38 cellular contexts compared by ENCODE assay signal in genomic region chr11:41437006-41437405, GRCh38. TPM values are rescaled to one million over a fixed set of nuclear protein-coding genes. Genes with fewer than 3 reads are reported as not detected.
"Had no signal": no experiment of that assay in that cellular context is flagged by ENCODE, and none has a peak within 500 bp of the region (broad histone marks: within the 10 kb centered on the region; RNA-seq: fewer than 3 reads in every experiment).

No MANE protein-coding gene starts in this region.

- H3K27me3 ChIP-seq: ascending aorta, cardiac muscle cell had no signal

- DNase-seq: activated CD4-positive, alpha-beta memory T cell treated with anti-CD3 and anti-CD28 coated beads, Interleukin-2, amount 10 ng/mL, durations not matched to agents 7 days and 5 days; activated CD4-positive, alpha-beta T cell treated with anti-CD3 and anti-CD28 coated beads for 1 hour; activated CD4-positive, alpha-beta T cell treated with anti-CD3 and anti-CD28 coated beads for 36 hours; activated CD4-positive, alpha-beta T cell treated with anti-CD3 and anti-CD28 coated beads for 48 hours; activated CD4-positive, alpha-beta T cell treated with anti-CD3 and anti-CD28 coated beads, Interleukin-2, amount 10 ng/mL, durations not matched to agents 7 days and 5 days; activated CD4-positive, alpha-beta T cell treated with anti-CD3 and anti-CD28 coated beads, Interleukin-2, amount 50 U/mL, for 48 hours; activated CD4-positive, CD25-positive, alpha-beta regulatory T cell; activated CD8-positive, alpha-beta memory T cell treated with anti-CD3 and anti-CD28 coated beads for 24 hours; activated CD8-positive, alpha-beta memory T cell treated with anti-CD3 and anti-CD28 coated beads, Interleukin-2, amount 10 ng/mL, durations not matched to agents 7 days and 5 days; activated CD8-positive, alpha-beta memory T cell treated with anti-CD3 and anti-CD28 coated beads, Interleukin-2, amount 50 U/mL, for 48 hours; activated CD8-positive, alpha-beta T cell treated with anti-CD3 and anti-CD28 coated beads, Interleukin-2, amount 10 ng/mL, durations not matched to agents 7 days and 5 days; activated effector memory CD4-positive, alpha-beta T cell treated with Interleukin-2 at 50 U/mL for 16 hours; activated gamma-delta T cell; activated naive CD4-positive, alpha-beta T cell treated with anti-CD3 and anti-CD28 coated beads, Interleukin-2, amount 10 ng/mL, durations not matched to agents 7 days and 5 days; activated naive CD4-positive, alpha-beta T cell treated with Interleukin-2 at 50 U/mL for 16 hours; activated naive CD8-positive, alpha-beta T cell treated with anti-CD3 and anti-CD28 coated beads, Interleukin-2, amount 10 ng/mL, durations not matched to agents 7 days and 5 days; activated naive CD8-positive, alpha-beta T cell treated with anti-CD3 and anti-CD28 coated beads, Interleukin-2, amount 50 U/mL, for 24 hours; activated T-cell treated with anti-CD3 and anti-CD28 coated beads, Interleukin-2, amount 50 U/mL, for 24 hours; activated T-cell treated with anti-CD3 and anti-CD28 coated beads, Interleukin-2, amount 50 U/mL, for 48 hours; amygdala; anterior cingulate cortex; caudate nucleus; cerebellar nuclear complex; T-helper 1 cell; T-helper 2 cell; T-helper 9 cell had no signal

- H3K36me3 ChIP-seq: ascending aorta, cardiac muscle cell had no signal

- H3K27ac Mint-ChIP-seq: activated CD4-positive, alpha-beta memory T cell treated with anti-CD3 and anti-CD28 coated beads, Interleukin-2, amount 10 ng/mL, durations not matched to agents 7 days and 5 days; activated CD4-positive, alpha-beta T cell treated with anti-CD3 and anti-CD28 coated beads for 36 hours; activated CD4-positive, alpha-beta T cell treated with anti-CD3 and anti-CD28 coated beads, Interleukin-2, amount 10 ng/mL, durations not matched to agents 7 days and 5 days; activated CD8-positive, alpha-beta memory T cell treated with anti-CD3 and anti-CD28 coated beads, Interleukin-2, amount 10 ng/mL, durations not matched to agents 7 days and 5 days; activated CD8-positive, alpha-beta T cell treated with anti-CD3 and anti-CD28 coated beads, Interleukin-2, amount 10 ng/mL, durations not matched to agents 7 days and 5 days; activated naive CD4-positive, alpha-beta T cell treated with anti-CD3 and anti-CD28 coated beads, Interleukin-2, amount 10 ng/mL, durations not matched to agents 7 days and 5 days; activated naive CD4-positive, alpha-beta T cell treated with anti-CD3 and anti-CD28 coated beads, Interleukin-2, amount 50 U/mL, for 24 hours; activated naive CD8-positive, alpha-beta T cell; activated naive CD8-positive, alpha-beta T cell treated with anti-CD3 and anti-CD28 coated beads, Interleukin-2, amount 10 ng/mL, durations not matched to agents 7 days and 5 days; activated naive CD8-positive, alpha-beta T cell treated with anti-CD3 and anti-CD28 coated beads, Interleukin-2, amount 50 U/mL, for 24 hours; activated T-cell treated with anti-CD3 and anti-CD28 coated beads, Interleukin-2, amount 50 U/mL, for 24 hours; activated T-helper 2 cell treated with anti-CD3 and anti-CD28 coated beads, Interferon-gamma antibody, Interleukin-2, Interleukin-4, amounts not matched to agents 10 μg/mL and 5 μg/mL and 100 μg/mL, durations not matched to agents 14 hours and 24 hours and 36 hours; brain; T-helper 1 cell treated with Interleukin-12 subunit alpha and Interleukin-12 subunit beta and Interleukin-4 antibody, amounts not matched to agents 30 μg/mL and 1 μg/mL, for 36 hours; T-helper 2 cell treated with Interferon-gamma antibody and Interleukin-4, amounts not matched to agents 5 μg/mL and 100 μg/mL, for 36 hours had no signal

- H3K4me1 ChIP-seq: ascending aorta had no signal

- H3K4me1 Mint-ChIP-seq: activated CD4-positive, alpha-beta memory T cell treated with anti-CD3 and anti-CD28 coated beads, Interleukin-2, amount 10 ng/mL, durations not matched to agents 7 days and 5 days; activated CD4-positive, alpha-beta T cell treated with anti-CD3 and anti-CD28 coated beads for 36 hours; activated CD4-positive, alpha-beta T cell treated with anti-CD3 and anti-CD28 coated beads, Interleukin-2, amount 10 ng/mL, durations not matched to agents 7 days and 5 days; activated CD8-positive, alpha-beta memory T cell treated with anti-CD3 and anti-CD28 coated beads, Interleukin-2, amount 10 ng/mL, durations not matched to agents 7 days and 5 days; activated naive CD4-positive, alpha-beta T cell treated with anti-CD3 and anti-CD28 coated beads, Interleukin-2, amount 10 ng/mL, durations not matched to agents 7 days and 5 days; activated naive CD4-positive, alpha-beta T cell treated with anti-CD3 and anti-CD28 coated beads, Interleukin-2, amount 50 U/mL, for 24 hours; activated naive CD8-positive, alpha-beta T cell treated with anti-CD3 and anti-CD28 coated beads, Interleukin-2, amount 10 ng/mL, durations not matched to agents 7 days and 5 days; activated naive CD8-positive, alpha-beta T cell treated with anti-CD3 and anti-CD28 coated beads, Interleukin-2, amount 50 U/mL, for 24 hours; central memory CD8-positive, alpha-beta T cell had no signal

- H3K27me3 Mint-ChIP-seq: activated CD4-positive, alpha-beta memory T cell treated with anti-CD3 and anti-CD28 coated beads, Interleukin-2, amount 10 ng/mL, durations not matched to agents 7 days and 5 days; activated CD4-positive, alpha-beta T cell treated with anti-CD3 and anti-CD28 coated beads for 36 hours; activated CD4-positive, alpha-beta T cell treated with anti-CD3 and anti-CD28 coated beads, Interleukin-2, amount 10 ng/mL, durations not matched to agents 7 days and 5 days; activated CD8-positive, alpha-beta memory T cell treated with anti-CD3 and anti-CD28 coated beads, Interleukin-2, amount 10 ng/mL, durations not matched to agents 7 days and 5 days; activated naive CD4-positive, alpha-beta T cell treated with anti-CD3 and anti-CD28 coated beads, Interleukin-2, amount 10 ng/mL, durations not matched to agents 7 days and 5 days; activated naive CD4-positive, alpha-beta T cell treated with anti-CD3 and anti-CD28 coated beads, Interleukin-2, amount 50 U/mL, for 24 hours; activated naive CD8-positive, alpha-beta T cell; activated naive CD8-positive, alpha-beta T cell treated with anti-CD3 and anti-CD28 coated beads, Interleukin-2, amount 10 ng/mL, durations not matched to agents 7 days and 5 days; activated naive CD8-positive, alpha-beta T cell treated with anti-CD3 and anti-CD28 coated beads, Interleukin-2, amount 50 U/mL, for 24 hours; activated T-cell treated with anti-CD3 and anti-CD28 coated beads, Interleukin-2, amount 50 U/mL, for 24 hours; brain; central memory CD8-positive, alpha-beta T cell had no signal

- H3K36me3 Mint-ChIP-seq: activated CD8-positive, alpha-beta memory T cell treated with anti-CD3 and anti-CD28 coated beads, Interleukin-2, amount 10 ng/mL, durations not matched to agents 7 days and 5 days; activated naive CD4-positive, alpha-beta T cell treated with anti-CD3 and anti-CD28 coated beads, Interleukin-2, amount 10 ng/mL, durations not matched to agents 7 days and 5 days; activated naive CD4-positive, alpha-beta T cell treated with anti-CD3 and anti-CD28 coated beads, Interleukin-2, amount 50 U/mL, for 24 hours; activated naive CD8-positive, alpha-beta T cell; activated naive CD8-positive, alpha-beta T cell treated with anti-CD3 and anti-CD28 coated beads, Interleukin-2, amount 10 ng/mL, durations not matched to agents 7 days and 5 days; brain had no signal

- H3K9me3 ChIP-seq: ascending aorta had no signal

- H3K4me3 ChIP-seq: ascending aorta, cardiac muscle cell had no signal

- ATAC-seq: activated CD4-positive, alpha-beta T cell treated with anti-CD3 and anti-CD28 coated beads for 36 hours; activated CD4-positive, CD25-positive, alpha-beta regulatory T cell treated with anti-CD3 and anti-CD28 coated beads, Interleukin-2, amount 50 U/mL, for 24 hours; activated CD8-positive, alpha-beta memory T cell treated with anti-CD3 and anti-CD28 coated beads, Interleukin-2, amount 10 ng/mL, durations not matched to agents 7 days and 5 days; activated CD8-positive, alpha-beta T cell treated with anti-CD3 and anti-CD28 coated beads, Interleukin-2, amount 10 ng/mL, durations not matched to agents 7 days and 5 days; activated naive CD8-positive, alpha-beta T cell treated with anti-CD3 and anti-CD28 coated beads, Interleukin-2, amount 50 U/mL, for 24 hours had no signal

- H3K27ac ChIP-seq: ascending aorta, cardiac muscle cell, VCaP had no signal

- H3K4me3 Mint-ChIP-seq: activated CD4-positive, alpha-beta memory T cell treated with anti-CD3 and anti-CD28 coated beads, Interleukin-2, amount 10 ng/mL, durations not matched to agents 7 days and 5 days; activated CD4-positive, alpha-beta T cell treated with anti-CD3 and anti-CD28 coated beads for 36 hours; activated CD4-positive, alpha-beta T cell treated with anti-CD3 and anti-CD28 coated beads, Interleukin-2, amount 10 ng/mL, durations not matched to agents 7 days and 5 days; activated CD8-positive, alpha-beta memory T cell treated with anti-CD3 and anti-CD28 coated beads, Interleukin-2, amount 10 ng/mL, durations not matched to agents 7 days and 5 days; activated CD8-positive, alpha-beta T cell treated with anti-CD3 and anti-CD28 coated beads, Interleukin-2, amount 10 ng/mL, durations not matched to agents 7 days and 5 days; activated naive CD4-positive, alpha-beta T cell treated with anti-CD3 and anti-CD28 coated beads, Interleukin-2, amount 10 ng/mL, durations not matched to agents 7 days and 5 days; activated naive CD4-positive, alpha-beta T cell treated with anti-CD3 and anti-CD28 coated beads, Interleukin-2, amount 50 U/mL, for 24 hours; activated naive CD8-positive, alpha-beta T cell; activated naive CD8-positive, alpha-beta T cell treated with anti-CD3 and anti-CD28 coated beads, Interleukin-2, amount 10 ng/mL, durations not matched to agents 7 days and 5 days; activated naive CD8-positive, alpha-beta T cell treated with anti-CD3 and anti-CD28 coated beads, Interleukin-2, amount 50 U/mL, for 24 hours; activated T-cell treated with anti-CD3 and anti-CD28 coated beads, Interleukin-2, amount 50 U/mL, for 24 hours; brain; central memory CD8-positive, alpha-beta T cell; T-helper 1 cell treated with Interleukin-12 subunit alpha and Interleukin-12 subunit beta and Interleukin-4 antibody, amounts not matched to agents 30 μg/mL and 1 μg/mL, for 36 hours; T-helper 2 cell treated with Interferon-gamma antibody and Interleukin-4, amounts not matched to agents 5 μg/mL and 100 μg/mL, for 36 hours had no signal

RNA-seq across cellular contexts. Expression of gene LRRC4C, which starts 22.4 kb away (rescaled TPM):
- total RNA-seq: activated CD4-positive, alpha-beta memory T cell treated with anti-CD3 and anti-CD28 coated beads, Interleukin-2, amount 10 ng/mL, durations not matched to agents 7 days and 5 days; activated CD4-positive, alpha-beta T cell treated with anti-CD3 and anti-CD28 coated beads for 36 hours; activated CD4-positive, alpha-beta T cell treated with anti-CD3 and anti-CD28 coated beads, Interleukin-2, amount 10 ng/mL, durations not matched to agents 7 days and 5 days; activated CD8-positive, alpha-beta memory T cell treated with anti-CD3 and anti-CD28 coated beads, Interleukin-2, amount 10 ng/mL, durations not matched to agents 7 days and 5 days; activated CD8-positive, alpha-beta T cell treated with anti-CD3 and anti-CD28 coated beads, Interleukin-2, amount 10 ng/mL, durations not matched to agents 7 days and 5 days; activated naive CD8-positive, alpha-beta T cell treated with anti-CD3 and anti-CD28 coated beads, Interleukin-2, amount 10 ng/mL, durations not matched to agents 7 days and 5 days; activated T-helper 2 cell treated with anti-CD3 and anti-CD28 coated beads, Interferon-gamma antibody, Interleukin-2, Interleukin-4, amounts not matched to agents 10 μg/mL and 5 μg/mL and 100 μg/mL, durations not matched to agents 14 hours and 24 hours and 36 hours; ascending aorta; bronchial epithelial cell had no signal
